ENCODE assay signal across 1 cellular context in the genomic region with DNA sequence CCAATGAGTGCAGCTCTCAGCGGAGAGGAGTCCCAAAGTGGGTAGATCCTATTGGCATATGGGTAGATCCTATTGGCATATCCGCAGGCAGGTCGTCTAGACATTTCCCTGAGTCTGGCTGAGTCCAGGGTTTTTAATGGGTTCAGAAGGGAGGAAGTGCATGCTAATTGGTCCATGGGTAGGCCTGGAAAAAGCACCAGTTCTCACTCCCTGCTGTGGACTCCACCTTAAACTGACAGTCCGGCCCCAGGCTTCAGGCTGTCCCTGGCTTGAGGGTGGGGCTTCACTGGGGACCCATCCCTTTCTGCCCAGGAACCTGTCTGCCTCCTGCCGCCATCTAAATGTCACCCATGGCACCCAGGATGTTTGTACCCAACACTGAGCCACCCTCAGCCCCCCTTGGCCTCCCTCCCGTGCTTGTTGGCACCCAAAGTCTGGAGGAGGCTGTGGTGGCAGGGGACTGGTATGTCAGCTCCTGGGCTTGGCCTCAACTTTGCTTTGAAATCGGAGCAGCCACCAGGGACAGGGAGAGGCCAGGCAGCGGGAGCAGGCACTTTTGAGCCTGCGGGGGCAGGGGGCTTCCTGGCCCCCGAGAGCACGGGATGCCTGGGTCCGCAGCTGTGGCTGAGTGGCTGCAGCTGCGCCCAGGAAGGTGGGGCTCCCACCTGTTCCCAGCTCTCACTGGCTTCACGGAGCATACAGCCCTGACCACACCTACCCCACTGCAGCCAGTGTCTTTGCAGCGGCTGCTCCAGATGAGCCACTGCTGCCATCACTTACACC.
TF ChIP-seq lines count a peak whose summit lies in the region.

No MANE protein-coding gene starts in this region.

TF ChIP-seq in H1, 55 proteins besides CTCF, POLR2A, EP300 and RAD21:
- TF ChIP-seq KDM1A (IDR thresholded peaks at IDR 0.05; ENCODE audit: borderline replicate concordance, low read length) = no peak
- no peak for TF ChIP-seq CEBPB (IDR thresholded peaks at IDR 0.05; ENCODE audit: low read depth, low read length)
- TF ChIP-seq, protein P1, sequence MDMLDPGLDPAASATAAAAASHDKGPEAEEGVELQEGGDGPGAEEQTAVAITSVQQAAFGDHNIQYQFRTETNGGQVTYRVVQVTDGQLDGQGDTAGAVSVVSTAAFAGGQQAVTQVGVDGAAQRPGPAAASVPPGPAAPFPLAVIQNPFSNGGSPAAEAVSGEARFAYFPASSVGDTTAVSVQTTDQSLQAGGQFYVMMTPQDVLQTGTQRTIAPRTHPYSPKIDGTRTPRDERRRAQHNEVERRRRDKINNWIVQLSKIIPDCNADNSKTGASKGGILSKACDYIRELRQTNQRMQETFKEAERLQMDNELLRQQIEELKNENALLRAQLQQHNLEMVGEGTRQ (IDR thresholded peaks at IDR 0.05; ENCODE audit: low read length) = no peak
- no peak for TF ChIP-seq GABPA (IDR thresholded peaks at IDR 0.05; ENCODE audit: borderline replicate concordance, insufficient read depth, low read length)
- no peak for TF ChIP-seq CHD1 (IDR thresholded peaks at IDR 0.05; ENCODE audit: low read depth, low read length)
- TF ChIP-seq CREB1 (IDR thresholded peaks at IDR 0.05) = no peak
- TF ChIP-seq KDM5A (IDR thresholded peaks at IDR 0.05; ENCODE audit: low read length) = no peak
- TF ChIP-seq, protein P2, sequence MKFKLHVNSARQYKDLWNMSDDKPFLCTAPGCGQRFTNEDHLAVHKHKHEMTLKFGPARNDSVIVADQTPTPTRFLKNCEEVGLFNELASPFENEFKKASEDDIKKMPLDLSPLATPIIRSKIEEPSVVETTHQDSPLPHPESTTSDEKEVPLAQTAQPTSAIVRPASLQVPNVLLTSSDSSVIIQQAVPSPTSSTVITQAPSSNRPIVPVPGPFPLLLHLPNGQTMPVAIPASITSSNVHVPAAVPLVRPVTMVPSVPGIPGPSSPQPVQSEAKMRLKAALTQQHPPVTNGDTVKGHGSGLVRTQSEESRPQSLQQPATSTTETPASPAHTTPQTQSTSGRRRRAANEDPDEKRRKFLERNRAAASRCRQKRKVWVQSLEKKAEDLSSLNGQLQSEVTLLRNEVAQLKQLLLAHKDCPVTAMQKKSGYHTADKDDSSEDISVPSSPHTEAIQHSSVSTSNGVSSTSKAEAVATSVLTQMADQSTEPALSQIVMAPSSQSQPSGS (IDR thresholded peaks at IDR 0.05; ENCODE audit: low read length) = no peak
- TF ChIP-seq RXRA (IDR thresholded peaks at IDR 0.05; ENCODE audit: insufficient read depth, low read depth, low read length) = no peak
- TF ChIP-seq RNF2 (IDR thresholded peaks at IDR 0.05; ENCODE audit: borderline replicate concordance, low read depth, low read length, missing control alignments, poor library complexity, severe bottlenecking) = no peak
